In the genomic region with DNA sequence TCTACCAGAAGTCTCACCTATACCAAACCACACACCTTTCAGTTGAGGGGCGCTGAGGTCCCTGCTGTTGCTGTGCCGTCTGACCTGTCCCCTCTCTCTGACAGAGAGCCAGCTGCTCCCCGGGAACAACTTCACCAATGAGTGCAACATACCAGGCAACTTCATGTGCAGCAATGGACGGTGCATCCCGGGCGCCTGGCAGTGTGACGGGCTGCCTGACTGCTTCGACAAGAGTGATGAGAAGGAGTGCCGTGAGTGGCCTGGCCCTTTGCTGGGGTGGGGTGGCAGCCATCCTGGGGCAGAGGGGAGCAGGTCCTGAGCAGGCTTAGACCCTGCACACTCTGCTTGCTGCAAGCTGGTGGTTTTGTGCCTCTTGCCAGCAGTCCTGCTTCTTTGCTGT, we compare ENCODE assay signal across 23 cellular contexts.
"Had no signal": no experiment of that assay in that cellular context is flagged by ENCODE, and none has a peak within 500 bp of the region (broad histone marks: within the 10 kb centered on the region; RNA-seq: fewer than 3 reads in every experiment).

No MANE protein-coding gene starts in this region.

- H3K27ac Mint-ChIP-seq: activated CD4-positive, alpha-beta memory T cell treated with anti-CD3 and anti-CD28 coated beads, Interleukin-2, amount 10 ng/mL, durations not matched to agents 7 days and 5 days; activated CD4-positive, alpha-beta T cell treated with anti-CD3 and anti-CD28 coated beads, Interleukin-2, amount 10 ng/mL, durations not matched to agents 7 days and 5 days; activated T-cell treated with anti-CD3 and anti-CD28 coated beads, Interleukin-2, amount 50 U/mL, for 24 hours; naive thymus-derived CD4-positive, alpha-beta T cell had no signal

- H3K4me1 ChIP-seq: transverse colon had no signal

- H3K27me3 Mint-ChIP-seq: activated CD4-positive, alpha-beta T cell treated with anti-CD3 and anti-CD28 coated beads, Interleukin-2, amount 10 ng/mL, durations not matched to agents 7 days and 5 days had no signal

- H3K4me1 Mint-ChIP-seq: activated CD4-positive, alpha-beta memory T cell treated with anti-CD3 and anti-CD28 coated beads, Interleukin-2, amount 10 ng/mL, durations not matched to agents 7 days and 5 days; activated CD4-positive, alpha-beta T cell treated with anti-CD3 and anti-CD28 coated beads, Interleukin-2, amount 10 ng/mL, durations not matched to agents 7 days and 5 days; naive thymus-derived CD4-positive, alpha-beta T cell had no signal

- H3K9me3 ChIP-seq: gastrocnemius medialis, testis, transverse colon, vagina had no signal

- H3K27ac ChIP-seq: epithelial cell of prostate, gastrocnemius medialis, testis, transverse colon, vagina had no signal

- H3K36me3 ChIP-seq: gastrocnemius medialis, transverse colon, vagina had no signal

- H3K4me3 ChIP-seq: gastrocnemius medialis, testis, transverse colon, vagina had no signal

- H3K4me3 Mint-ChIP-seq: activated CD4-positive, alpha-beta memory T cell treated with anti-CD3 and anti-CD28 coated beads, Interleukin-2, amount 10 ng/mL, durations not matched to agents 7 days and 5 days; activated CD4-positive, alpha-beta T cell treated with anti-CD3 and anti-CD28 coated beads, Interleukin-2, amount 10 ng/mL, durations not matched to agents 7 days and 5 days; activated T-cell treated with anti-CD3 and anti-CD28 coated beads, Interleukin-2, amount 50 U/mL, for 24 hours; naive thymus-derived CD4-positive, alpha-beta T cell had no signal

- ATAC-seq: gastrocnemius medialis; left cardiac atrium; left ventricle myocardium superior; naive thymus-derived CD4-positive, alpha-beta T cell; right cardiac atrium had no signal

- H3K9me3 Mint-ChIP-seq: activated CD4-positive, alpha-beta memory T cell treated with anti-CD3 and anti-CD28 coated beads, Interleukin-2, amount 10 ng/mL, durations not matched to agents 7 days and 5 days; activated CD4-positive, alpha-beta T cell treated with anti-CD3 and anti-CD28 coated beads, Interleukin-2, amount 10 ng/mL, durations not matched to agents 7 days and 5 days; activated T-cell treated with anti-CD3 and anti-CD28 coated beads, Interleukin-2, amount 50 U/mL, for 24 hours; naive thymus-derived CD4-positive, alpha-beta T cell had no signal

- H3K27me3 ChIP-seq: gastrocnemius medialis, testis, transverse colon, vagina had no signal

- H3K36me3 Mint-ChIP-seq: naive thymus-derived CD4-positive, alpha-beta T cell had no signal

- DNase-seq: activated CD4-positive, alpha-beta memory T cell treated with anti-CD3 and anti-CD28 coated beads, Interleukin-2, amount 10 ng/mL, durations not matched to agents 7 days and 5 days; activated CD4-positive, alpha-beta T cell treated with anti-CD3 and anti-CD28 coated beads for 1 hour; activated CD4-positive, alpha-beta T cell treated with anti-CD3 and anti-CD28 coated beads, Interleukin-2, amount 10 ng/mL, durations not matched to agents 7 days and 5 days; activated CD8-positive, alpha-beta memory T cell treated with anti-CD3 and anti-CD28 coated beads, Interleukin-2, amount 50 U/mL, for 48 hours; activated gamma-delta T cell treated with Interleukin-2 at 50 U/mL for 16 hours; activated naive CD4-positive, alpha-beta T cell treated with anti-CD3 and anti-CD28 coated beads, Interleukin-2, amount 50 U/mL, for 16 hours; activated T-cell treated with anti-CD3 and anti-CD28 coated beads, Interleukin-2, amount 50 U/mL, for 24 hours; amniotic stem cell; dermis blood vessel endothelial cell; effector CD8-positive, alpha-beta T cell; gastrocnemius medialis; hippocampal formation; left cardiac atrium; left ventricle myocardium superior; midbrain; naive thymus-derived CD4-positive, alpha-beta T cell; nucleus accumbens; right cardiac atrium; stimulated activated naive CD4-positive, alpha-beta T cell; transverse colon had no signal
